ENCODE assay signal across 38 cellular contexts in the genomic region with DNA sequence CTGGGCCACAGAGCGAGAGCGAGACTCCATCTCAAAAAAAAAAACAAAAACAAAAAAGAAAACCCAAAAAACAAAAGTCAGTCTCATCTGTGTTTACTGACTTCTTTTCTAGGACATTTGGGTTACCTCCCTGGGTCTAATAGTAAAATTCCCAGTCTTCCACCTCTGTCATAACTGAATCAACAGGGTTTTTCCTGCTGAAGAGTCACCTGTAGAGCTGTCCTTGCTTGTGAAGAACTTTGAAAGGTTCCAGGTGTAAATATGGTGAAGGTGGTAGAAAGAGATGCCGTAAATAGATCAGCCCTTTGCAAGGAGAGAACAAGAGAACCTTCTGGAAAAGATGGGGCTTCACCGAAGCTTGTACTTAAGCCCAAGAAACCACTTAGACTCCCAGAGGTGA.
"Had no signal": no experiment of that assay in that cellular context is flagged by ENCODE, and none has a peak within 500 bp of the region (broad histone marks: within the 10 kb centered on the region; RNA-seq: fewer than 3 reads in every experiment).

No MANE protein-coding gene starts in this region.

- H3K9me3 ChIP-seq: ascending aorta had no signal

- H3K36me3 ChIP-seq: cardiac muscle cell had no signal

- H3K27me3 ChIP-seq: ascending aorta, cardiac muscle cell had no signal

- H3K27me3 Mint-ChIP-seq: brain had no signal

- H3K4me3 ChIP-seq: ascending aorta, cardiac muscle cell had no signal

- H3K9me3 Mint-ChIP-seq: activated B cell treated with CpG ODN at 0.5 μM for 24 hours; activated CD4-positive, alpha-beta memory T cell treated with anti-CD3 and anti-CD28 coated beads for 36 hours; activated CD4-positive, alpha-beta T cell treated with anti-CD3 and anti-CD28 coated beads, Interleukin-2, amount 10 ng/mL, durations not matched to agents 24 days and 14 days; activated CD8-positive, alpha-beta T cell treated with anti-CD3 and anti-CD28 coated beads for 36 hours; activated naive CD4-positive, alpha-beta T cell treated with anti-CD3 and anti-CD28 coated beads, Interleukin-2, amount 10 ng/mL, durations not matched to agents 7 days and 5 days; activated naive CD4-positive, alpha-beta T cell treated with anti-CD3 and anti-CD28 coated beads, Interleukin-2, amount 50 U/mL, for 24 hours; activated naive CD8-positive, alpha-beta T cell treated with anti-CD3 and anti-CD28 coated beads, Interleukin-2, amount 10 ng/mL, durations not matched to agents 7 days and 5 days; activated naive CD8-positive, alpha-beta T cell treated with anti-CD3 and anti-CD28 coated beads, Interleukin-2, amount 50 U/mL, for 24 hours; activated T-cell treated with anti-CD3 and anti-CD28 coated beads, Interleukin-2, amount 50 U/mL, for 4 hours; activated T-cell treated with anti-CD3 and anti-CD28 coated beads, Interleukin-2, amount 50 U/mL, for 72 hours; activated T-helper 1 cell treated with anti-CD3 and anti-CD28 coated beads, Interleukin-12 subunit alpha, Interleukin-12 subunit beta, Interleukin-2, Interleukin-4 antibody, amounts not matched to agents 30 ng/mL and 10 ng/mL and 1 ng/mL, durations not matched to agents 14 hours and 24 hours and 36 hours; activated T-helper 17 cell treated with anti-CD3 and anti-CD28 coated beads, Interleukin-2, amount 50 U/mL, for 72 hours; central memory CD8-positive, alpha-beta T cell; T-helper 1 cell treated with Interleukin-12 subunit alpha and Interleukin-12 subunit beta and Interleukin-4 antibody, amounts not matched to agents 30 μg/mL and 1 μg/mL, for 36 hours; T-helper 2 cell treated with Interferon-gamma antibody and Interleukin-4, amounts not matched to agents 5 μg/mL and 100 μg/mL, for 36 hours had no signal

- H3K27ac Mint-ChIP-seq: activated B cell treated with CpG ODN at 0.5 μM for 24 hours; activated CD4-positive, alpha-beta memory T cell treated with anti-CD3 and anti-CD28 coated beads for 36 hours; activated CD4-positive, alpha-beta T cell treated with anti-CD3 and anti-CD28 coated beads, Interleukin-2, amount 10 ng/mL, durations not matched to agents 24 days and 14 days; activated CD8-positive, alpha-beta T cell treated with anti-CD3 and anti-CD28 coated beads for 36 hours; activated naive CD4-positive, alpha-beta T cell treated with anti-CD3 and anti-CD28 coated beads, Interleukin-2, amount 10 ng/mL, durations not matched to agents 7 days and 5 days; activated naive CD4-positive, alpha-beta T cell treated with anti-CD3 and anti-CD28 coated beads, Interleukin-2, amount 50 U/mL, for 24 hours; activated naive CD8-positive, alpha-beta T cell; activated naive CD8-positive, alpha-beta T cell treated with anti-CD3 and anti-CD28 coated beads, Interleukin-2, amount 10 ng/mL, durations not matched to agents 7 days and 5 days; activated naive CD8-positive, alpha-beta T cell treated with anti-CD3 and anti-CD28 coated beads, Interleukin-2, amount 50 U/mL, for 24 hours; activated T-cell treated with anti-CD3 and anti-CD28 coated beads, Interleukin-2, amount 50 U/mL, for 72 hours; activated T-helper 1 cell treated with anti-CD3 and anti-CD28 coated beads, Interleukin-12 subunit alpha, Interleukin-12 subunit beta, Interleukin-2, Interleukin-4 antibody, amounts not matched to agents 30 ng/mL and 10 ng/mL and 1 ng/mL, durations not matched to agents 14 hours and 24 hours and 36 hours; activated T-helper 17 cell treated with anti-CD3 and anti-CD28 coated beads, Interleukin-2, amount 50 U/mL, for 72 hours; T-helper 1 cell treated with Interleukin-12 subunit alpha and Interleukin-12 subunit beta and Interleukin-4 antibody, amounts not matched to agents 30 μg/mL and 1 μg/mL, for 36 hours; T-helper 2 cell treated with Interferon-gamma antibody and Interleukin-4, amounts not matched to agents 5 μg/mL and 100 μg/mL, for 36 hours had no signal

- DNase-seq: activated B cell treated with CpG ODN at 0.5 μM for 24 hours; activated CD4-positive, alpha-beta memory T cell treated with anti-CD3 and anti-CD28 coated beads for 36 hours; activated CD4-positive, alpha-beta T cell treated with anti-CD3 and anti-CD28 coated beads for 4 hours; activated CD4-positive, alpha-beta T cell treated with anti-CD3 and anti-CD28 coated beads, Interleukin-2, amount 10 ng/mL, durations not matched to agents 24 days and 14 days; activated CD4-positive, alpha-beta T cell treated with anti-CD3 and anti-CD28 coated beads, Interleukin-2, amount 50 U/mL, for 1 hour; activated CD4-positive, alpha-beta T cell treated with anti-CD3 and anti-CD28 coated beads, Interleukin-2, amount 50 U/mL, for 4 hours; activated CD4-positive, CD25-positive, alpha-beta regulatory T cell treated with anti-CD3 and anti-CD28 coated beads, Interleukin-2, amount 50 U/mL, for 72 hours; activated CD8-positive, alpha-beta memory T cell treated with anti-CD3 and anti-CD28 coated beads, Interleukin-2, amount 50 U/mL, for 4 hours; activated CD8-positive, alpha-beta T cell treated with anti-CD3 and anti-CD28 coated beads for 36 hours; activated gamma-delta T cell; activated naive CD4-positive, alpha-beta T cell treated with anti-CD3 and anti-CD28 coated beads, Interleukin-2, amount 10 ng/mL, durations not matched to agents 7 days and 5 days; activated naive CD4-positive, alpha-beta T cell treated with Interleukin-2 at 50 U/mL for 16 hours; activated naive CD8-positive, alpha-beta T cell treated with anti-CD3 and anti-CD28 coated beads, Interleukin-2, amount 10 ng/mL, durations not matched to agents 7 days and 5 days; activated naive CD8-positive, alpha-beta T cell treated with anti-CD3 and anti-CD28 coated beads, Interleukin-2, amount 50 U/mL, for 24 hours; activated T-cell treated with anti-CD3 and anti-CD28 coated beads for 4 hours; activated T-cell treated with anti-CD3 and anti-CD28 coated beads, Interleukin-2, amount 50 U/mL, for 1 hour; activated T-cell treated with anti-CD3 and anti-CD28 coated beads, Interleukin-2, amount 50 U/mL, for 4 hours; activated T-cell treated with anti-CD3 and anti-CD28 coated beads, Interleukin-2, amount 50 U/mL, for 72 hours; amygdala; anterior cingulate cortex; caudate nucleus; cerebellar nuclear complex; T-helper 1 cell; T-helper 2 cell; T-helper 9 cell had no signal

- FAIRE-seq: bronchial epithelial cell, TTC549 had no signal

- H3K36me3 Mint-ChIP-seq: activated CD4-positive, alpha-beta memory T cell treated with anti-CD3 and anti-CD28 coated beads for 36 hours; activated naive CD4-positive, alpha-beta T cell treated with anti-CD3 and anti-CD28 coated beads, Interleukin-2, amount 10 ng/mL, durations not matched to agents 7 days and 5 days; activated naive CD4-positive, alpha-beta T cell treated with anti-CD3 and anti-CD28 coated beads, Interleukin-2, amount 50 U/mL, for 24 hours; activated naive CD8-positive, alpha-beta T cell; activated naive CD8-positive, alpha-beta T cell treated with anti-CD3 and anti-CD28 coated beads, Interleukin-2, amount 10 ng/mL, durations not matched to agents 7 days and 5 days; brain had no signal

- ATAC-seq: activated CD8-positive, alpha-beta T cell treated with anti-CD3 and anti-CD28 coated beads for 36 hours; activated naive CD8-positive, alpha-beta T cell treated with anti-CD3 and anti-CD28 coated beads, Interleukin-2, amount 50 U/mL, for 24 hours; activated T-cell treated with anti-CD3 and anti-CD28 coated beads, Interleukin-2, amount 50 U/mL, for 4 hours; activated T-cell treated with anti-CD3 and anti-CD28 coated beads, Interleukin-2, amount 50 U/mL, for 72 hours; activated T-helper 17 cell treated with anti-CD3 and anti-CD28 coated beads, Interleukin-2, amount 50 U/mL, for 72 hours had no signal

- H3K4me1 Mint-ChIP-seq: activated CD4-positive, alpha-beta T cell treated with anti-CD3 and anti-CD28 coated beads, Interleukin-2, amount 10 ng/mL, durations not matched to agents 24 days and 14 days; activated naive CD4-positive, alpha-beta T cell treated with anti-CD3 and anti-CD28 coated beads, Interleukin-2, amount 10 ng/mL, durations not matched to agents 7 days and 5 days; activated naive CD4-positive, alpha-beta T cell treated with anti-CD3 and anti-CD28 coated beads, Interleukin-2, amount 50 U/mL, for 24 hours; activated naive CD8-positive, alpha-beta T cell treated with anti-CD3 and anti-CD28 coated beads, Interleukin-2, amount 10 ng/mL, durations not matched to agents 7 days and 5 days; activated naive CD8-positive, alpha-beta T cell treated with anti-CD3 and anti-CD28 coated beads, Interleukin-2, amount 50 U/mL, for 24 hours; activated T-helper 17 cell treated with anti-CD3 and anti-CD28 coated beads, Interleukin-2, amount 50 U/mL, for 72 hours; central memory CD8-positive, alpha-beta T cell had no signal

- H3K27ac ChIP-seq: ascending aorta, cardiac muscle cell, VCaP had no signal

- H3K4me3 Mint-ChIP-seq: activated B cell treated with CpG ODN at 0.5 μM for 24 hours; activated CD4-positive, alpha-beta memory T cell treated with anti-CD3 and anti-CD28 coated beads for 36 hours; activated CD4-positive, alpha-beta T cell treated with anti-CD3 and anti-CD28 coated beads, Interleukin-2, amount 10 ng/mL, durations not matched to agents 24 days and 14 days; activated CD8-positive, alpha-beta T cell treated with anti-CD3 and anti-CD28 coated beads for 36 hours; activated naive CD4-positive, alpha-beta T cell treated with anti-CD3 and anti-CD28 coated beads, Interleukin-2, amount 10 ng/mL, durations not matched to agents 7 days and 5 days; activated naive CD4-positive, alpha-beta T cell treated with anti-CD3 and anti-CD28 coated beads, Interleukin-2, amount 50 U/mL, for 24 hours; activated naive CD8-positive, alpha-beta T cell; activated naive CD8-positive, alpha-beta T cell treated with anti-CD3 and anti-CD28 coated beads, Interleukin-2, amount 10 ng/mL, durations not matched to agents 7 days and 5 days; activated naive CD8-positive, alpha-beta T cell treated with anti-CD3 and anti-CD28 coated beads, Interleukin-2, amount 50 U/mL, for 24 hours; activated T-cell treated with anti-CD3 and anti-CD28 coated beads, Interleukin-2, amount 50 U/mL, for 4 hours; activated T-cell treated with anti-CD3 and anti-CD28 coated beads, Interleukin-2, amount 50 U/mL, for 72 hours; activated T-helper 1 cell treated with anti-CD3 and anti-CD28 coated beads, Interleukin-12 subunit alpha, Interleukin-12 subunit beta, Interleukin-2, Interleukin-4 antibody, amounts not matched to agents 30 ng/mL and 10 ng/mL and 1 ng/mL, durations not matched to agents 14 hours and 24 hours and 36 hours; activated T-helper 17 cell treated with anti-CD3 and anti-CD28 coated beads, Interleukin-2, amount 50 U/mL, for 72 hours; central memory CD8-positive, alpha-beta T cell; T-helper 1 cell treated with Interleukin-12 subunit alpha and Interleukin-12 subunit beta and Interleukin-4 antibody, amounts not matched to agents 30 μg/mL and 1 μg/mL, for 36 hours; T-helper 2 cell treated with Interferon-gamma antibody and Interleukin-4, amounts not matched to agents 5 μg/mL and 100 μg/mL, for 36 hours had no signal
